8 cellular contexts compared by ENCODE assay signal in genomic region chr1:204503122-204503912, GRCh38. TPM values are rescaled to one million over a fixed set of nuclear protein-coding genes. Genes with fewer than 3 reads are reported as not detected.
DNase-seq lines count a peak whose midpoint lies in the region; ATAC-seq and TF ChIP-seq lines count a peak whose summit lies in the region.

No MANE protein-coding gene starts in this region.

- no TSS peak for BruUV-seq in Caco-2 (replicated peaks; lab: Mats Ljungman, UMichigan)

- no peaks in the 10 kb centered on the region for H3K9me3 Mint-ChIP-seq in Caco-2 (ENCODE audit: unreplicated experiment)
- peaks cover 0 to 11% (median 0%) of the 10 kb centered on the region in 5 experiments for H3K9me3 Mint-ChIP-seq in brain

- no peaks in the 10 kb centered on the region for H3K27me3 ChIP-seq in Caco-2 (replicated peaks; ENCODE audit: control insufficient read depth, insufficient read depth, low read length)
- H3K27me3 ChIP-seq in liver (ENCODE audit: control insufficient read depth in 4 of 4, insufficient read depth in 4 of 4, low read length in 3 of 4) = no peaks in the 10 kb centered on the region
- no peaks in the 10 kb centered on the region for H3K27me3 ChIP-seq in right cardiac atrium (ENCODE audit: control insufficient read depth, insufficient read depth)

- H3K36me3 ChIP-seq in Caco-2 (ENCODE audit: control insufficient read depth, insufficient read depth, low read length) (no peaks in the 10 kb centered on the region), liver (ENCODE audit: control insufficient read depth in 4 of 4, insufficient read depth in 3 of 4, low read depth in 1 of 4, low read length in 3 of 4) (no peaks in the 10 kb centered on the region)

- H3K9ac ChIP-seq in liver (ENCODE audit: low read depth in 1 of 2, low read length in 2 of 2) = peak overlapping the region in 1 of 2 donors; percentile 3

- H3K4me3 ChIP-seq in Caco-2 (ENCODE audit: low read depth, low read length) = no peak overlapping the region
- no peak overlapping the region for H3K4me3 ChIP-seq in HFF-Myc (replicated peaks; ENCODE audit: low read depth, low read length)
- no peak overlapping the region for H3K4me3 ChIP-seq in liver (ENCODE audit: low read depth in 1 of 3, low read length in 3 of 3)
- no peak overlapping the region for H3K4me3 ChIP-seq in right cardiac atrium (ENCODE audit: low read length)

- H3K9me3 ChIP-seq in Caco-2 = no peaks in the 10 kb centered on the region
- no peaks in the 10 kb centered on the region for H3K9me3 ChIP-seq in liver (ENCODE audit: control insufficient read depth in 4 of 4, low read length in 3 of 4)
- H3K9me3 ChIP-seq in right cardiac atrium (ENCODE audit: control insufficient read depth, low read length) = no peaks in the 10 kb centered on the region

- intact Hi-C loops in Caco-2 (cut with micrococcal nuclease; ENCODE audit: unreplicated experiment) = loop anchor here (1.0 kb wide), 3 partner anchors 22 to 72 kb away; no protein-coding TSS in a partner anchor
- intact Hi-C loops in posterior cingulate gyrus (cut with DNase I) = loop anchor here (1.0 to 2.0 kb wide), 2 partner anchors 57 to 73 kb away; no protein-coding TSS in a partner anchor
- intact Hi-C loops in right cardiac atrium (cut with DNase I) = loop anchor here (2.0 to 5.0 kb wide), 3 partner anchors 56 to 71 kb away; no protein-coding TSS in a partner anchor

- ATAC-seq in HG02678 (IDR thresholded peaks at IDR 0.05; ENCODE audit: unreplicated experiment) (no peak), right cardiac atrium (no peak)

- 14% methylated on average over 7 of the region's 7 CpGs for WGBS in liver
- 20% methylated on average over 7 of the region's 7 CpGs for WGBS in right cardiac atrium

- H3K36me3 Mint-ChIP-seq in Caco-2 (ENCODE audit: insufficient read depth, unreplicated experiment) (peaks cover 35% of the 10 kb centered on the region), brain (no peaks in the 10 kb centered on the region)

- no peak overlapping the region for H3K27ac Mint-ChIP-seq in Caco-2 (ENCODE audit: unreplicated experiment)
- H3K27ac Mint-ChIP-seq in brain = peak overlapping the region; percentile 84 to 95 (median 86)

- TF ChIP-seq CTCF in Caco-2 (IDR thresholded peaks at IDR 0.05; ENCODE audit: insufficient read depth in 1 of 2, low read depth in 1 of 2, low read length in 1 of 2, severe bottlenecking in 1 of 2, unreplicated experiment in 1 of 2) (peak; percentile 52 to 72), HFF-Myc (IDR thresholded peaks at IDR 0.05; ENCODE audit: low read depth, low read length, missing control alignments) (peak; percentile 46), brain (conservative IDR thresholded peaks at IDR 0.05) (peak; percentile 92 to 93), liver (IDR thresholded peaks at IDR 0.05; ENCODE audit: low read depth, low read length, missing input control) (peak; percentile 82)

- DNase-seq in Caco-2 (peak in 1 of 2 experiments; percentile 67), HFF-Myc (ENCODE audit: extremely low read depth, low read depth) (no peak), NCI-H748 (lab: John Stamatoyannopoulos, UW; ENCODE audit: unreplicated experiment) (peak; percentile 54), posterior cingulate gyrus (no peak), right cardiac atrium (no peak)

- no peak overlapping the region for H3K27ac ChIP-seq in liver (ENCODE audit: low read depth in 1 of 2, low read length in 2 of 2)
- H3K27ac ChIP-seq in right cardiac atrium (ENCODE audit: low read length) = no peak overlapping the region

- CTCF ChIA-PET in Caco-2 (lab: Charles Lee) = interaction anchor here (0.6 to 3.1 kb wide), 14 partner anchors 10 to 290 kb away, joined by 3 to 48 read pairs (median 6); partner anchors contain the start of genes GOLT1A, MDM4 and PIK3C2B

- H3K27me3 Mint-ChIP-seq in Caco-2 (ENCODE audit: insufficient read depth, unreplicated experiment) (peaks cover 8% of the 10 kb centered on the region), brain (peaks cover 20% of the 10 kb centered on the region)

- H3K4me1 ChIP-seq in Caco-2 (no peaks in the 10 kb centered on the region), liver (ENCODE audit: control insufficient read depth in 4 of 4, insufficient read depth in 4 of 4, low read length in 3 of 4) (peaks cover 3 to 33% (median 16%) of the 10 kb centered on the region in 4 donors), right cardiac atrium (ENCODE audit: control insufficient read depth, insufficient read depth, low read length) (no peaks in the 10 kb centered on the region)

- H3K4me3 Mint-ChIP-seq in Caco-2 (ENCODE audit: unreplicated experiment) (no peak overlapping the region), brain (peak overlapping the region; percentile 66 to 79 (median 70))

- H3K4me1 Mint-ChIP-seq in Caco-2 (ENCODE audit: low read depth, unreplicated experiment) = peaks cover 20% of the 10 kb centered on the region
- H3K4me1 Mint-ChIP-seq in brain = peaks cover 45% of the 10 kb centered on the region

- POLR2A ChIA-PET in Caco-2 (lab: Charles Lee) = no interaction called here

- peak; percentile 94 to 95 for TF ChIP-seq RAD21 in liver (IDR thresholded peaks at IDR 0.05)

TF ChIP-seq in liver, 16 proteins besides CTCF, POLR2A, EP300 and RAD21:
- no peak for TF ChIP-seq SP1 (IDR thresholded peaks at IDR 0.05)
- TF ChIP-seq GABPA (IDR thresholded peaks at IDR 0.05 in 1 of 2, conservative IDR thresholded peaks at IDR 0.05 in 1 of 2) = no peak
- no peak for TF ChIP-seq FOXA1 (IDR thresholded peaks at IDR 0.05)
- no peak for TF ChIP-seq EGR1 (IDR thresholded peaks at IDR 0.05; ENCODE audit: low read depth in 2 of 2)
- TF ChIP-seq REST (IDR thresholded peaks at IDR 0.05) = no peak
- no peak for TF ChIP-seq TAF1 (conservative IDR thresholded peaks at IDR 0.05)
TF ChIP-seq in liver: peak in this region for 0.

RNA-seq across cellular contexts. Expression of gene PIK3C2B, which starts 8.7 kb away (rescaled TPM):
- total RNA-seq in Caco-2 (2022) (24.7 and 28.5 TPM in 2 replicates), liver (10 to 100 TPM in 1 of 2 donors, 1 to 10 TPM in 1; 6.8 to 14.9 TPM), right cardiac atrium (10 to 100 TPM; 24.9 to 32.7 (median 29.0) TPM)
- polyA plus RNA-seq in brain (ENCODE audit: insufficient read depth, low read depth, low replicate concordance) (15.6 TPM), liver (1 to 10 TPM; 2.8 to 4.1 TPM), right cardiac atrium (13.3 TPM)

RNA-seq across cellular contexts. Expression of gene MDM4, which starts 12.9 kb away (rescaled TPM):
- total RNA-seq in Caco-2 (2022) (56.5 and 58.9 TPM in 2 replicates), liver (10 to 100 TPM; 33.1 to 56.5 TPM), right cardiac atrium (10 to 100 TPM; 29.9 to 48.2 (median 34.9) TPM)
- polyA plus RNA-seq in brain (ENCODE audit: insufficient read depth, low read depth, low replicate concordance) (2.1 TPM), liver (10 to 100 TPM in 1 of 2 donors, 1 to 10 TPM in 1; 1.4 to 10.0 TPM), right cardiac atrium (10.5 TPM)
